Comparison of ENCODE assay signal across 8 cellular contexts in genomic region chr10:30783939-30784500, GRCh38.
DNase-seq lines count a peak whose midpoint lies in the region; ATAC-seq and TF ChIP-seq lines count a peak whose summit lies in the region.

No MANE protein-coding gene starts in this region.

- POLR2A ChIA-PET in HEK293T (lab: Yijun Ruan, JAX), result interaction anchor here (1.1 to 2.4 kb wide), 3 partner anchors 248 to 819 kb away, joined by 7 to 18 read pairs (median 8); partner anchors contain the start of gene ZNF438

- peak overlapping the region; percentile 75 for H3K9ac ChIP-seq in iPS-18a (ENCODE audit: low read length)

- H3K4me1 ChIP-seq in iPS-18a (ENCODE audit: control insufficient read depth, low read depth, low read length), result peaks cover 5% of the 10 kb centered on the region

- no peak for ATAC-seq in GM19452 (IDR thresholded peaks at IDR 0.05; ENCODE audit: unreplicated experiment)

- no peaks in the 10 kb centered on the region for H3K36me3 ChIP-seq in iPS-18a (ENCODE audit: control insufficient read depth, low read depth, low read length)

- H3K4me3 ChIP-seq in WI38 (ENCODE audit: low read depth, low read length) (peak overlapping the region; percentile 12; the same call in 1 of the 2 replicates), iPS-18a (ENCODE audit: low read length) (peak overlapping the region; percentile 76), skeletal muscle cell (ENCODE audit: low read depth, low read length) (no peak overlapping the region)

- peak; percentile 12 for DNase-seq in DMS153 (lab: John Stamatoyannopoulos, UW)
- DNase-seq in HEK293T (ENCODE audit: extremely low spot score), result peak; percentile 79
- DNase-seq in NCI-H2171 treated with DMSO at 0.1 percent for 48 hours (lab: John Stamatoyannopoulos, UW), result peak; percentile 69
- peak; percentile 35 to 73 for DNase-seq in T47D (ENCODE audit: low read depth in 1 of 2, low spot score in 1 of 2)
- peak; percentile 73 for DNase-seq in skeletal muscle cell (ENCODE audit: low read depth)

- in situ Hi-C loops in T47D (cut with HindIII; ENCODE audit: low pct_unique_long_range_greater_than_20kb, low sequenced_read_pairs), result no loop called here

- no peak overlapping the region for H3K27ac ChIP-seq in iPS-18a (ENCODE audit: low read length)

- CTCF ChIA-PET in HEK293T (lab: Yijun Ruan, JAX), result interaction anchor here (0.7 to 1.5 kb wide), 6 partner anchors 19 to 986 kb away, joined by 3 to 4 read pairs (median 4); partner anchors contain the start of gene ZNF438

- no peaks in the 10 kb centered on the region for H3K9me3 ChIP-seq in iPS-18a (ENCODE audit: control insufficient read depth, low read depth, low read length)

- peak; percentile 87 for TF ChIP-seq CTCF in WI38 (IDR thresholded peaks at IDR 0.05; ENCODE audit: low read depth, low read length)

- peaks cover 7% of the 10 kb centered on the region for H3K27me3 ChIP-seq in iPS-18a (ENCODE audit: control insufficient read depth, insufficient read depth, low read length)

TF ChIP-seq in HEK293T, 16 proteins besides CTCF, POLR2A, EP300 and RAD21:
- no peak for TF ChIP-seq NFRKB (IDR thresholded peaks at IDR 0.05)
- TF ChIP-seq SUZ12 (IDR thresholded peaks at IDR 0.05), result no peak
- TF ChIP-seq LEF1 (IDR thresholded peaks at IDR 0.05; ENCODE audit: borderline replicate concordance), result no peak
- TF ChIP-seq L3MBTL2 (conservative IDR thresholded peaks at IDR 0.05), result no peak
- TF ChIP-seq CTBP1 (IDR thresholded peaks at IDR 0.05; ENCODE audit: borderline replicate concordance), result no peak
- TF ChIP-seq HDGF (IDR thresholded peaks at IDR 0.05; ENCODE audit: borderline replicate concordance), result no peak
- no peak for TF ChIP-seq FOXK2 (IDR thresholded peaks at IDR 0.05)
- TF ChIP-seq FOXM1 (IDR thresholded peaks at IDR 0.05; ENCODE audit: borderline replicate concordance), result no peak
- no peak for TF ChIP-seq TARDBP (IDR thresholded peaks at IDR 0.05)
- no peak for TF ChIP-seq ARNT (IDR thresholded peaks at IDR 0.05)
- TF ChIP-seq BHLHE40 (IDR thresholded peaks at IDR 0.05; ENCODE audit: borderline replicate concordance), result no peak
- no peak for TF ChIP-seq FOXA1 (IDR thresholded peaks at IDR 0.05)
- TF ChIP-seq ELF4 (IDR thresholded peaks at IDR 0.05), result no peak
- no peak for TF ChIP-seq SP1 (IDR thresholded peaks at IDR 0.05)
- no peak for TF ChIP-seq PKNOX1 (IDR thresholded peaks at IDR 0.05)
- no peak for TF ChIP-seq ZNF384 (IDR thresholded peaks at IDR 0.05)

Comparison
In these comparisons a context has a peak if more than half of its experiments do, and no peak if none do; other contexts are left out.
1. DNase-seq: peak in every context shown above with its lines; median percentile 79 in HEK293T; 73 in skeletal muscle cell; 69 in NCI-H2171 treated with DMSO at 0.1 percent for 48 hours; 54 in T47D; 12 in DMS153.